20 cellular contexts compared by ENCODE assay signal in the genomic region with DNA sequence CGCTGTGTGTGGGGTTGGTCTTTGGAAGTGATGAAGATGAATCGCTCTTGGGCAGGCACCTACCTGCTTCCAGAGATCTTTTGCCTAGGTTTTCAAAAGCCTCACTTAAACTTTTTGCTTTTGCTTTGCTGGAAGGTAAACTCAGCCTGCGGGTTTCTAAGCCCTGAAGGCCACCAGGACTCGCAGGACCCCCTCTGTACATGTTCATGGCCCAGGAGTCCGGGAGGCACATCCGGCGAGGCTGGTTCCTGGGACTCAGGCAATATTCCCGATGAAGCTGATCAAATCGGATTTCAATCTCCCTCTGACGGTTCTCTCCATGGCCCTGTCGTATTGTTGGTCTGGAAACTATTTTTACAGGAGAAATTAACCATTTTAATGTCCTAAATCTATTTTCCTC. TPM values are rescaled to one million over a fixed set of nuclear protein-coding genes. Genes with fewer than 3 reads are reported as not detected.
"Had no signal": no experiment of that assay in that cellular context is flagged by ENCODE, and none has a peak within 500 bp of the region (broad histone marks: within the 10 kb centered on the region; RNA-seq: fewer than 3 reads in every experiment).

No MANE protein-coding gene starts in this region.

- H3K4me3 ChIP-seq: dorsolateral prefrontal cortex, esophagus muscularis mucosa, lung, mucosa of descending colon, sigmoid colon had no signal

- H3K36me3 Mint-ChIP-seq: immature natural killer cell; naive thymus-derived CD8-positive, alpha-beta T cell had no signal

- ATAC-seq: activated CD4-positive, alpha-beta T cell treated with anti-CD3 and anti-CD28 coated beads for 36 hours; activated T-helper 17 cell treated with anti-CD3 and anti-CD28 coated beads, Interleukin-2, amount 50 U/mL, for 72 hours; left colon; mucosa of descending colon; naive thymus-derived CD8-positive, alpha-beta T cell had no signal

- H3K9me3 ChIP-seq: esophagus muscularis mucosa, mucosa of descending colon, sigmoid colon had no signal

- H3K27me3 Mint-ChIP-seq: activated CD4-positive, alpha-beta T cell treated with anti-CD3 and anti-CD28 coated beads for 36 hours; activated T-helper 17 cell treated with anti-CD3 and anti-CD28 coated beads, Interleukin-2, amount 50 U/mL, for 72 hours; naive thymus-derived CD8-positive, alpha-beta T cell; progenitor cell of endocrine pancreas had no signal

- H3K27me3 ChIP-seq: dorsolateral prefrontal cortex, esophagus muscularis mucosa, sigmoid colon had no signal

- FAIRE-seq: bronchial epithelial cell, endometrium had no signal

- H3K36me3 ChIP-seq: esophagus muscularis mucosa, sigmoid colon had no signal

- H3K9me3 Mint-ChIP-seq: activated T-helper 17 cell treated with anti-CD3 and anti-CD28 coated beads, Interleukin-2, amount 50 U/mL, for 72 hours; immature natural killer cell; naive thymus-derived CD8-positive, alpha-beta T cell had no signal

- H3K4me1 ChIP-seq: esophagus muscularis mucosa, sigmoid colon had no signal

- H3K4me1 Mint-ChIP-seq: immature natural killer cell had no signal

- DNase-seq: activated CD4-positive, alpha-beta T cell treated with anti-CD3 and anti-CD28 coated beads for 36 hours; activated T-cell treated with anti-CD3 and anti-CD28 coated beads for 4 hours; immature natural killer cell; left colon; mucosa of descending colon; naive thymus-derived CD8-positive, alpha-beta T cell; nucleus accumbens; sigmoid colon; stimulated activated CD4-positive, alpha-beta T cell treated with anti-CD3 and anti-CD28 coated beads, Interleukin-12 subunit alpha, Interleukin-12 subunit beta, amount 100 ng/mL, for 4 hours; stimulated activated naive CD4-positive, alpha-beta T cell treated with Interleukin-2 at 50 U/mL for 16 hours; T1000 had no signal

- H3K4me3 Mint-ChIP-seq: activated CD4-positive, alpha-beta T cell treated with anti-CD3 and anti-CD28 coated beads for 36 hours; activated T-helper 17 cell treated with anti-CD3 and anti-CD28 coated beads, Interleukin-2, amount 50 U/mL, for 72 hours; immature natural killer cell; naive thymus-derived CD8-positive, alpha-beta T cell had no signal

- H3K27ac Mint-ChIP-seq: activated CD4-positive, alpha-beta T cell treated with anti-CD3 and anti-CD28 coated beads for 36 hours; activated T-helper 17 cell treated with anti-CD3 and anti-CD28 coated beads, Interleukin-2, amount 50 U/mL, for 72 hours; immature natural killer cell; naive thymus-derived CD8-positive, alpha-beta T cell; progenitor cell of endocrine pancreas had no signal

- H3K27ac ChIP-seq: dorsolateral prefrontal cortex, esophagus muscularis mucosa, sigmoid colon, VCaP had no signal

RNA-seq across cellular contexts. Expression of a gene that starts 13.2 kb away (rescaled TPM):
- total RNA-seq: naive thymus-derived CD8-positive, alpha-beta T cell had no signal
- polyA plus RNA-seq: aorta; naive thymus-derived CD8-positive, alpha-beta T cell had no signal
